In the genomic region with DNA sequence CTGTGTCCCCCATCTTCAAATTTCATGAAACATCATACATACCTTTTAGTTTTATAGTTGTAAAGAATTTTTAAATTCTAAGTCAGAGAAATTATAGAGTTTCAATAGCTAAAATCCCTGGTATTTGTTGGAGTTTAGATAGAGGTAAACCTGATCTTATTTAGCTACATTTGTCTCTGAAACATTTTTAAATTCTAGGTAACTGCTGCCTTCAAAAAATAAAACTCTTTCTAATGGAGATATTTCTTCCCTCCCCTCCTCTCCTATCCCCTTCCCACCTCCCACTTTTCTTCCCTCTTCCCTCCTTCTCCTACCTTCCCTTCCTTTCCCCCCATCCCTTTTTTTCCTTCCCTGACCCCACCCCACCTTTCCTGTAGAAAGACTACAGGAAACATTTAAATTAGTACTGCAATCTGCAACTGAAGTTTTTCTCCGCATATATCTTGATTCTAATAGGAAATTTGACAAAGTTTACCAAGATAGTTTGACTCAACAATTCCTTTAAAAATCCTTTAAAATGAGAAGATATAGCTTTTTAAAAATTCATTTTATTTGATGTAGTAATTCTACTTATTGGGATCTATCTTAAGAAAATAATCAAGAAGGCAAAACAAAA, we compare ENCODE assay signal across 2 cellular contexts.
TF ChIP-seq lines count a peak whose summit lies in the region.

No MANE protein-coding gene starts in this region.

TF ChIP-seq in HepG2, 621 proteins besides CTCF, POLR2A, EP300 and RAD21:
- TF ChIP-seq NCOR1 (IDR thresholded peaks at IDR 0.05; ENCODE audit: borderline replicate concordance, low read length), result no peak
- peak; percentile 55 for TF ChIP-seq PCBP2 (optimal IDR thresholded peaks at IDR 0.05; ENCODE audit: low read depth, low read length, poor library complexity, severe bottlenecking)
- peak; percentile 99 for TF ChIP-seq HNRNPK (IDR thresholded peaks at IDR 0.05; ENCODE audit: low read depth, low read length, poor library complexity, severe bottlenecking)
- no peak for TF ChIP-seq ZNF512B (CRISPR knock-in tag; IDR thresholded peaks at IDR 0.05; ENCODE audit: borderline replicate concordance)

TF ChIP-seq in K562, 482 proteins besides CTCF, POLR2A, EP300 and RAD21:
- TF ChIP-seq HMGXB4 (CRISPR knock-in tag; IDR thresholded peaks at IDR 0.05) (no peak), TFAM (CRISPR knock-in tag; conservative IDR thresholded peaks at IDR 0.05) (no peak), HNRNPK (IDR thresholded peaks at IDR 0.05; ENCODE audit: low read depth, low read length, poor library complexity, severe bottlenecking) (peak; percentile 61), TEAD2 (tag; IDR thresholded peaks at IDR 0.05) (no peak), ZNF354B (CRISPR knock-in tag; IDR thresholded peaks at IDR 0.05) (no peak), STAG1 (CRISPR knock-in tag; IDR thresholded peaks at IDR 0.05; ENCODE audit: borderline replicate concordance) (no peak), SETDB1 (IDR thresholded peaks at IDR 0.05; ENCODE audit: low read length) (no peak), ARHGAP35 (IDR thresholded peaks at IDR 0.05; ENCODE audit: partially characterized antibody) (no peak), RNF2 (IDR thresholded peaks at IDR 0.05) (no peak), TRIM28 (IDR thresholded peaks at IDR 0.05) (no peak), PCBP2 (IDR thresholded peaks at IDR 0.05; ENCODE audit: low read depth, low read length, poor library complexity, severe bottlenecking) (peak; percentile 40)
- TF ChIP-seq, protein P1, sequence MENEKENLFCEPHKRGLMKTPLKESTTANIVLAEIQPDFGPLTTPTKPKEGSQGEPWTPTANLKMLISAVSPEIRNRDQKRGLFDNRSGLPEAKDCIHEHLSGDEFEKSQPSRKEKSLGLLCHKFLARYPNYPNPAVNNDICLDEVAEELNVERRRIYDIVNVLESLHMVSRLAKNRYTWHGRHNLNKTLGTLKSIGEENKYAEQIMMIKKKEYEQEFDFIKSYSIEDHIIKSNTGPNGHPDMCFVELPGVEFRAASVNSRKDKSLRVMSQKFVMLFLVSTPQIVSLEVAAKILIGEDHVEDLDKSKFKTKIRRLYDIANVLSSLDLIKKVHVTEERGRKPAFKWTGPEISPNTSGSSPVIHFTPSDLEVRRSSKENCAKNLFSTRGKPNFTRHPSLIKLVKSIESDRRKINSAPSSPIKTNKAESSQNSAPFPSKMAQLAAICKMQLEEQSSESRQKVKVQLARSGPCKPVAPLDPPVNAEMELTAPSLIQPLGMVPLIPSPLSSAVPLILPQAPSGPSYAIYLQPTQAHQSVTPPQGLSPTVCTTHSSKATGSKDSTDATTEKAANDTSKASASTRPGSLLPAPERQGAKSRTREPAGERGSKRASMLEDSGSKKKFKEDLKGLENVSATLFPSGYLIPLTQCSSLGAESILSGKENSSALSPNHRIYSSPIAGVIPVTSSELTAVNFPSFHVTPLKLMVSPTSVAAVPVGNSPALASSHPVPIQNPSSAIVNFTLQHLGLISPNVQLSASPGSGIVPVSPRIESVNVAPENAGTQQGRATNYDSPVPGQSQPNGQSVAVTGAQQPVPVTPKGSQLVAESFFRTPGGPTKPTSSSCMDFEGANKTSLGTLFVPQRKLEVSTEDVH (IDR thresholded peaks at IDR 0.05; ENCODE audit: low read depth, partially characterized antibody), result no peak
TF ChIP-seq in K562: peak in this region for 2.
